ENCODE assay signal across 24 cellular contexts in the genomic region with DNA sequence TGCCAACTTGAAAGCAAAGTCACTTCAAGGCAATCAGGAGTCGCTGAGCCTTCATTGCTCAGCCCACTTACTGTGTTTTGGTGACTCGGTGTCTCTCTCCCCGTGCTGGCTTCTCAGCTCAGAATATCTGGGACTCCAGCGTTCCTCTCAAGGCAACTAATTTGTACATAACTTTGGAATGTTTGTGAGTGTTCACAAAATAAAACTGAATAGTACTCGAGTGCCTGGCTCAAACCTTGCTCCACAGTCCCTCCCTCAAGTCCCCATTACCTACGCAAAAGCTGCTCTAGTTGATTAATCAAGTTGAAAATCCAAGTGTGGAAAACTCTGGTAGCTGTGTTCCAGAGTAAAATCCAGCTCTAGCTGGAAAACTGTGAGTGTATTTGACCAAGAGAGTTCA. TPM values are rescaled to one million over a fixed set of nuclear protein-coding genes. Genes with fewer than 3 reads are reported as not detected.
"Had no signal": no experiment of that assay in that cellular context is flagged by ENCODE, and none has a peak within 500 bp of the region (broad histone marks: within the 10 kb centered on the region; RNA-seq: fewer than 3 reads in every experiment).

No MANE protein-coding gene starts in this region.

- H3K27me3 ChIP-seq: body of pancreas, cardiac muscle cell, heart right ventricle, right lobe of liver, transverse colon, vagina had no signal

- H3K9me3 ChIP-seq: body of pancreas, left ventricle myocardium inferior, right lobe of liver, transverse colon, vagina had no signal

- H3K27ac ChIP-seq: body of pancreas, cardiac muscle cell, epithelial cell of prostate, heart right ventricle, left ventricle myocardium inferior, parathyroid adenoma, right lobe of liver, transverse colon, vagina, VCaP had no signal

- H2AFZ ChIP-seq: parathyroid adenoma had no signal

- H3K4me1 ChIP-seq: left ventricle myocardium inferior, parathyroid adenoma, right lobe of liver, vagina had no signal

- H3K79me2 ChIP-seq: parathyroid adenoma had no signal

- H3K9ac ChIP-seq: parathyroid adenoma had no signal

- ATAC-seq: activated CD4-positive, CD25-positive, alpha-beta regulatory T cell treated with anti-CD3 and anti-CD28 coated beads, Interleukin-2, amount 50 U/mL, for 24 hours; body of pancreas; heart right ventricle; natural killer cell; right lobe of liver; stimulated activated effector memory CD8-positive, alpha-beta T cell treated with anti-CD3 and anti-CD28 coated beads, Interleukin-12 subunit alpha, Interleukin-12 subunit beta, amount 100 ng/mL, for 72 hours; stimulated activated naive CD8-positive, alpha-beta T cell treated with anti-CD3 and anti-CD28 coated beads, Interleukin-15, amount 100 ng/mL, for 72 hours had no signal

- H3K4me3 ChIP-seq: body of pancreas, cardiac muscle cell, heart right ventricle, left ventricle myocardium inferior, right lobe of liver, transverse colon, vagina had no signal

- DNase-seq: activated CD4-positive, alpha-beta memory T cell treated with anti-CD3 and anti-CD28 coated beads, Interleukin-2, amount 10 ng/mL, durations not matched to agents 7 days and 5 days; activated CD4-positive, alpha-beta T cell treated with anti-CD3 and anti-CD28 coated beads, Interleukin-2, amount 10 ng/mL, durations not matched to agents 24 days and 14 days; activated effector memory CD4-positive, alpha-beta T cell treated with anti-CD3 and anti-CD28 coated beads, Interleukin-2, amount 50 U/mL, for 16 hours; activated naive CD4-positive, alpha-beta T cell treated with anti-CD3 and anti-CD28 coated beads, Interleukin-2, amount 10 ng/mL, durations not matched to agents 7 days and 5 days; body of pancreas; cortex of kidney; foreskin fibroblast; heart right ventricle; islet precursor cell; left ventricle myocardium inferior; midbrain; natural killer cell; right lobe of liver; small intestine; stimulated activated CD4-positive, alpha-beta T cell treated with anti-CD3 and anti-CD28 coated beads, Interleukin-2, amount 100 ng/mL, for 24 hours; stimulated activated naive CD8-positive, alpha-beta T cell treated with anti-CD3 and anti-CD28 coated beads, Interleukin-15, amount 100 ng/mL, for 72 hours; transverse colon had no signal

- H3K36me3 ChIP-seq: cardiac muscle cell, heart right ventricle, left ventricle myocardium inferior, right lobe of liver, transverse colon, vagina had no signal

RNA-seq across cellular contexts. Expression of a gene that starts 8.6 kb away (rescaled TPM):
- polyA plus RNA-seq: cardiac muscle cell had no signal
